Comparison of ENCODE assay signal across 9 cellular contexts in genomic region chr17:12352127-12352526, GRCh38.
"Had no signal": no experiment of that assay in that cellular context is flagged by ENCODE, and none has a peak within 500 bp of the region (broad histone marks: within the 10 kb centered on the region; RNA-seq: fewer than 3 reads in every experiment).

No MANE protein-coding gene starts in this region.

- H3K4me1 ChIP-seq: HAP-1 had no signal

- H3K9ac ChIP-seq: GM23248 had no signal

- H3K4me3 Mint-ChIP-seq: HFFc6 had no signal

- H2AFZ ChIP-seq: GM23248 had no signal

- H3K9me3 Mint-ChIP-seq: HFFc6 had no signal

- H3K27ac Mint-ChIP-seq: HFFc6 had no signal

- H3K27ac ChIP-seq: GM23248, HL-60 had no signal

- H3K9me3 ChIP-seq: HAP-1 had no signal

- DNase-seq: GM23248, GOT3, H7, HFFc6 had no signal

- H3K36me3 ChIP-seq: HAP-1 had no signal

- H3K4me3 ChIP-seq: GM23248, HAP-1, K562 had no signal

- ATAC-seq: HCT116, HepG2, K562 had no signal
